In the genomic region with DNA sequence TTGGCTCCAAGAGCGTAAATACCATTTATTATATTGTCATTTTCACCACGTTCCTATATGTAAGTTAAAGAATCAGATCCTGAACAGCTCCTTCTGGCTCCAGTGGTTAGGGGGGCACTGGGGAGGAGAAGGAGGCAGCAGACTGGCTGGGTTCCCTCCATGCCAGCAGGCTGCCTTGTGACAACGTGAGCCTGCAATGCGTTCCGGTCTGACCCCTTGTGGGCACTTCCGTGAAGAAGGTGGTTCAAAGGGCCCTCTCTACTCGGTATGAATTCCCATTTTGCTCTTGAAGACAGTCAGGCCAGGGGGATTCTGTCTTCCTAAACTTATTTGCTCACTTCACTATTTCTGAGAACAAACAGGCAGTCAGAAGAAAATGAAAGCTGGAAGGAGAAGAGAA, we compare ENCODE assay signal across 14 cellular contexts.
DNase-seq lines count a peak whose midpoint lies in the region; ATAC-seq and TF ChIP-seq lines count a peak whose summit lies in the region.
"Had no signal": no experiment of that assay in that cellular context is flagged by ENCODE, and none has a peak within 500 bp of the region (broad histone marks: within the 10 kb centered on the region; RNA-seq: fewer than 3 reads in every experiment).

No MANE protein-coding gene starts in this region.

- DNase-seq in Daoy (ENCODE audit: low read depth) (peak; percentile 53), MG63 (peak; percentile 10), neural progenitor cell (ENCODE audit: low spot score) (peak; percentile 28), uterus (no peak), lower lobe of right lung (no peak)
- DNase-seq: colonic mucosa, glutamatergic neuron, Kasumi-1, midbrain, small intestine had no signal

- H3K9ac ChIP-seq in neural progenitor cell, result no peak overlapping the region

- H3K27ac Mint-ChIP-seq in neural progenitor cell, result no peak overlapping the region

- no peaks in the 10 kb centered on the region for H3K9me3 Mint-ChIP-seq in neural progenitor cell

- no peak for TF ChIP-seq POLR2A in uterus (IDR thresholded peaks at IDR 0.05)

- no peaks in the 10 kb centered on the region for H3F3A ChIP-seq in neural progenitor cell (ENCODE audit: low read depth)

- H4K20me1 ChIP-seq in neural progenitor cell (ENCODE audit: low read depth), result no peaks in the 10 kb centered on the region

- TF ChIP-seq CTCF in neural progenitor cell (IDR thresholded peaks at IDR 0.05) (peak; percentile 32), uterus (IDR thresholded peaks at IDR 0.05) (no peak), lower lobe of right lung (IDR thresholded peaks at IDR 0.05) (no peak)

- no peaks in the 10 kb centered on the region for H3K36me3 Mint-ChIP-seq in neural progenitor cell

- intact Hi-C loops in uterus (cut with DNase I; ENCODE audit: low total_unique reads) (no loop called here), lower lobe of right lung (cut with DNase I) (no loop called here)

- H2AFZ ChIP-seq in neural progenitor cell (replicated peaks), result no peak overlapping the region

- no peaks in the 10 kb centered on the region for H3K27me3 ChIP-seq in MG63
- no peaks in the 10 kb centered on the region for H3K27me3 ChIP-seq in neural progenitor cell
- H3K27me3 ChIP-seq in uterus, result no peaks in the 10 kb centered on the region
- H3K27me3 ChIP-seq in lower lobe of right lung (ENCODE audit: low read depth), result no peaks in the 10 kb centered on the region
- H3K27me3 ChIP-seq: colonic mucosa had no signal

- H3K27ac ChIP-seq in cingulate gyrus (ENCODE audit: low read depth, low read length) (peak overlapping the region; percentile 13), neural progenitor cell (no peak overlapping the region), uterus (no peak overlapping the region), lower lobe of right lung (no peak overlapping the region)
- H3K27ac ChIP-seq: colonic mucosa, VCaP had no signal

- no peak overlapping the region for H3K4me2 ChIP-seq in neural progenitor cell

- H3K4me1 ChIP-seq in neural progenitor cell (peaks cover 20% of the 10 kb centered on the region), uterus (no peaks in the 10 kb centered on the region), lower lobe of right lung (no peaks in the 10 kb centered on the region)
- H3K4me1 ChIP-seq: colonic mucosa had no signal

- H3K9me3 ChIP-seq in MG63 (no peaks in the 10 kb centered on the region), neural progenitor cell (ENCODE audit: low read depth) (no peaks in the 10 kb centered on the region), uterus (no peaks in the 10 kb centered on the region), lower lobe of right lung (no peaks in the 10 kb centered on the region)
- H3K9me3 ChIP-seq: colonic mucosa had no signal

- no peak for ATAC-seq in HG02884 (IDR thresholded peaks at IDR 0.05; ENCODE audit: unreplicated experiment)
- no peak for ATAC-seq in lower lobe of right lung
- no peak for ATAC-seq in GM21576 (IDR thresholded peaks at IDR 0.05; ENCODE audit: unreplicated experiment)

- no peak overlapping the region for H3K4me3 Mint-ChIP-seq in neural progenitor cell

- no peaks in the 10 kb centered on the region for H3K79me2 ChIP-seq in neural progenitor cell (ENCODE audit: low read depth)

- H3K27me3 Mint-ChIP-seq in neural progenitor cell (ENCODE audit: insufficient read depth, low read depth), result peaks cover 4% of the 10 kb centered on the region

- H3K4me1 Mint-ChIP-seq in neural progenitor cell, result no peaks in the 10 kb centered on the region

- H3K4me3 ChIP-seq in MG63 (no peak overlapping the region), neural progenitor cell (no peak overlapping the region), uterus (no peak overlapping the region), lower lobe of right lung (no peak overlapping the region)
- H3K4me3 ChIP-seq: colonic mucosa had no signal

- H3K36me3 ChIP-seq in MG63 (peaks cover 54% of the 10 kb centered on the region), neural progenitor cell (no peaks in the 10 kb centered on the region), uterus (no peaks in the 10 kb centered on the region), lower lobe of right lung (no peaks in the 10 kb centered on the region)
- H3K36me3 ChIP-seq: colonic mucosa had no signal

Comparison
In these comparisons a context has a peak if more than half of its experiments do, and no peak if none do; other contexts are left out.
1. DNase-seq: peak in Daoy (single experiment), MG63 (single experiment) and neural progenitor cell (single experiment); none in uterus (0 of 2) and lower lobe of right lung (single experiment).